In the genomic region with DNA sequence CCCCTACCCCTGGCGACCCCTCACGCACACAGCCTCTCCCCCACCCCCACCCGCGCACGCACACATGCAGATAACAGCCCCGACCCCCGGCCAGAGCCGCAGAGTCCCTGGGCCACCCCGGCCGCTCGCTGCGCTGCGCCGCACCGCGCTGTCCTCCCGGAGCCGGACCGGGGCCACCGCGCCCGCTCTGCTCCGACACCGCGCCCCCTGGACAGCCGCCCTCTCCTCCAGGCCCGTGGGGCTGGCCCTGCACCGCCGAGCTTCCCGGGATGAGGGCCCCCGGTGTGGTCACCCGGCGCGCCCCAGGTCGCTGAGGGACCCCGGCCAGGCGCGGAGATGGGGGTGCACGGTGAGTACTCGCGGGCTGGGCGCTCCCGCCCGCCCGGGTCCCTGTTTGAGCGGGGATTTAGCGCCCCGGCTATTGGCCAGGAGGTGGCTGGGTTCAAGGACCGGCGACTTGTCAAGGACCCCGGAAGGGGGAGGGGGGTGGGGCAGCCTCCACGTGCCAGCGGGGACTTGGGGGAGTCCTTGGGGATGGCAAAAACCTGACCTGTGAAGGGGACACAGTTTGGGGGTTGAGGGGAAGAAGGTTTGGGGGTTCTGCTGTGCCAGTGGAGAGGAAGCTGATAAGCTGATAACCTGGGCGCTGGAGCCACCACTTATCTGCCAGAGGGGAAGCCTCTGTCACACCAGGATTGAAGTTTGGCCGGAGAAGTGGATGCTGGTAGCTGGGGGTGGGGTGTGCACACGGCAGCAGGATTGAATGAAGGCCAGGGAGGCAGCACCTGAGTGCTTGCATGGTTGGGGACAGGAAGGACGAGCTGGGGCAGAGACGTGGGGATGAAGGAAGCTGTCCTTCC, we compare ENCODE assay signal across 16 cellular contexts. TPM values are rescaled to one million over a fixed set of nuclear protein-coding genes. Genes with fewer than 3 reads are reported as not detected.
A peak's percentile ranks its signal among the peaks of the same experiment; 100 is the strongest.
DNase-seq lines count a peak whose midpoint lies in the region; ATAC-seq, FAIRE-seq and TF ChIP-seq lines count a peak whose summit lies in the region.
"Had no signal": no experiment of that assay in that cellular context is flagged by ENCODE, and none has a peak within 500 bp of the region (broad histone marks: within the 10 kb centered on the region; RNA-seq: fewer than 3 reads in every experiment).

No MANE protein-coding gene starts in this region.

- no peaks in the 10 kb centered on the region for H3K79me2 ChIP-seq in ACC112 (ENCODE audit: control insufficient read depth, insufficient read depth, low read length, unreplicated experiment)
- peaks cover 9% of the 10 kb centered on the region for H3K79me2 ChIP-seq in HepG2 (ENCODE audit: insufficient read depth, low read length)

- H3K27me3 Mint-ChIP-seq in WTC11 (ENCODE audit: low read depth), result peaks cover 63% of the 10 kb centered on the region

- H2AFZ ChIP-seq in ACC112 (ENCODE audit: low read length, unreplicated experiment) (no peak overlapping the region), HepG2 (ENCODE audit: low read length) (no peak overlapping the region)

- H3K36me3 Mint-ChIP-seq in WTC11, result peaks cover 8% of the 10 kb centered on the region; the same call in 1 of the 2 replicates
- H3K36me3 Mint-ChIP-seq: stimulated activated effector memory CD8-positive, alpha-beta T cell treated with anti-CD3 and anti-CD28 coated beads, Interleukin-12 subunit alpha, Interleukin-12 subunit beta, amount 100 ng/mL, for 72 hours had no signal

- POLR2A ChIA-PET in WTC11 (lab: Charles Lee) (interaction anchor here (0.5 to 1.3 kb wide), 6 partner anchors 12 to 132 kb away, joined by 3 to 5 read pairs (median 4); a partner anchor contains a TSS), HepG2 (lab: Yijun Ruan, JAX) (interaction anchor here (0.6 to 5.9 kb wide), 3 partner anchors 14 to 587 kb away, joined by 3 to 59 read pairs (median 3); a partner anchor contains a TSS)

- TF ChIP-seq CTCF in WTC11 (IDR thresholded peaks at IDR 0.05) (no peak), HepG2 (CRISPR knock-in tag; IDR thresholded peaks at IDR 0.05) (no peak)

- H3K9me3 ChIP-seq in HepG2 (ENCODE audit: low read length), result no peaks in the 10 kb centered on the region
- H3K9me3 ChIP-seq: ascending aorta had no signal

- in situ Hi-C loops in HepG2 (cut with HindIII; ENCODE audit: extremely low pct_ligation_motif_present, low pct_unique_long_range_greater_than_20kb), result no loop called here

- peak in 1 of 2 experiments; percentile 36; a peak in 1 of 4 replicates for TF ChIP-seq EP300 in HepG2 (IDR thresholded peaks at IDR 0.05; ENCODE audit: low read depth in 2 of 2, low read length in 2 of 2)
- no peak for TF ChIP-seq EP300 in HepG2 (CRISPR knock-in tag; IDR thresholded peaks at IDR 0.05; ENCODE audit: borderline replicate concordance)

- H3K27me3 ChIP-seq in ACC112 (ENCODE audit: insufficient read depth, low read length), result peaks cover 29% of the 10 kb centered on the region
- no peaks in the 10 kb centered on the region; a peak in 1 of 5 replicates for H3K27me3 ChIP-seq in HepG2 (ENCODE audit: control insufficient read depth in 1 of 2, insufficient read depth in 2 of 2, low read length in 2 of 2)

- no peaks in the 10 kb centered on the region for H4K20me1 ChIP-seq in HepG2 (ENCODE audit: insufficient read depth, low read length)

- H3K4me3 Mint-ChIP-seq in WTC11, result peak overlapping the region; percentile 65
- H3K4me3 Mint-ChIP-seq: stimulated activated effector memory CD8-positive, alpha-beta T cell treated with anti-CD3 and anti-CD28 coated beads, Interleukin-12 subunit alpha, Interleukin-12 subunit beta, amount 100 ng/mL, for 72 hours had no signal

- H3K4me3 ChIP-seq in ACC112 (ENCODE audit: low read depth, low read length) (peak overlapping the region; percentile 60), HepG2 (replicated peaks in 1 of 3; ENCODE audit: insufficient read depth in 1 of 3, low read depth in 2 of 3, low read length in 3 of 3) (peak overlapping the region; percentile 79 to 84 (median 82))

- no TSS peak for BruUV-seq in HepG2 (replicated peaks; lab: Mats Ljungman, UMichigan)

- no peak for TF ChIP-seq RAD21 in HepG2 (CRISPR knock-in tag; IDR thresholded peaks at IDR 0.05)

- no peak overlapping the region for H3K27ac ChIP-seq in ACC112 (ENCODE audit: low read depth, low read length)
- H3K27ac ChIP-seq in HepG2 (ENCODE audit: extremely low read length, insufficient read depth, low read length), result peak overlapping the region; percentile 72
- H3K27ac ChIP-seq: ascending aorta, WERI-Rb-1 had no signal

- H3K4me1 Mint-ChIP-seq in WTC11, result peaks cover 7% of the 10 kb centered on the region
- H3K4me1 Mint-ChIP-seq: neural crest cell; stimulated activated effector memory CD8-positive, alpha-beta T cell treated with anti-CD3 and anti-CD28 coated beads, Interleukin-12 subunit alpha, Interleukin-12 subunit beta, amount 100 ng/mL, for 72 hours had no signal

- H3K4me2 ChIP-seq in HepG2 (ENCODE audit: low read depth, low read length), result peak overlapping the region; percentile 92

- no peaks in the 10 kb centered on the region for H3K36me3 ChIP-seq in ACC112 (ENCODE audit: insufficient read depth, low read length)
- no peaks in the 10 kb centered on the region for H3K36me3 ChIP-seq in HepG2 (replicated peaks in 1 of 2; ENCODE audit: control insufficient read depth in 1 of 2, insufficient read depth in 2 of 2, low read length in 2 of 2)
- H3K36me3 ChIP-seq: ascending aorta, WERI-Rb-1 had no signal

- TF ChIP-seq POLR2A in HepG2 (IDR thresholded peaks at IDR 0.05; ENCODE audit: insufficient read depth in 1 of 2, low read depth in 2 of 2, low read length in 2 of 2), result 0 out of 4 replicates have a peak, but pooled peaks of 1 of the 2 experiments have one; percentile 11

- CTCF ChIA-PET in WTC11 (lab: Charles Lee), result interaction anchor here (0.5 to 3.5 kb wide), 14 partner anchors 9 to 161 kb away, joined by 3 to 43 read pairs (median 4); a partner anchor contains a TSS
- CTCF ChIA-PET in HepG2 (lab: Yijun Ruan, JAX; ENCODE audit: low intra/inter-chr PET ratio, low total read pairs), result no interaction called here

- H3K4me1 ChIP-seq in ACC112 (ENCODE audit: control insufficient read depth, insufficient read depth, low read length, unreplicated experiment), result no peaks in the 10 kb centered on the region
- H3K4me1 ChIP-seq in HepG2 (ENCODE audit: insufficient read depth, low read length), result peaks cover 74% of the 10 kb centered on the region
- H3K4me1 ChIP-seq: ascending aorta had no signal

- H3K9ac ChIP-seq in HepG2 (ENCODE audit: insufficient read depth, low read depth, low read length), result peak overlapping the region; percentile 63

- FAIRE-seq in HepG2 (lab: Jason Lieb, UNC), result no peak
- FAIRE-seq: GM18507 had no signal

- intact Hi-C loops in HepG2 (cut with micrococcal nuclease; ENCODE audit: unreplicated experiment), result no loop called here

- H3K27ac Mint-ChIP-seq in WTC11, result no peak overlapping the region
- H3K27ac Mint-ChIP-seq: stimulated activated effector memory CD8-positive, alpha-beta T cell treated with anti-CD3 and anti-CD28 coated beads, Interleukin-12 subunit alpha, Interleukin-12 subunit beta, amount 100 ng/mL, for 72 hours had no signal

- peaks cover 16% of the 10 kb centered on the region for H3K9me3 Mint-ChIP-seq in WTC11
- H3K9me3 Mint-ChIP-seq: stimulated activated effector memory CD8-positive, alpha-beta T cell treated with anti-CD3 and anti-CD28 coated beads, Interleukin-12 subunit alpha, Interleukin-12 subunit beta, amount 100 ng/mL, for 72 hours had no signal

- WGBS in HepG2 (ENCODE audit: low lambda C conversion rate), result 1% methylated on average over 12 of the region's 58 CpGs

- DNase-seq in WTC11 (ENCODE audit: low spot score), result peak; percentile 23
- DNase-seq in HepG2 (ENCODE audit: low spot score), result peak; percentile 35
- DNase-seq: activated T-cell treated with anti-CD3 and anti-CD28 coated beads, Interleukin-2, amount 50 U/mL, for 1 hour; NCI-H1048; NCI-H524 treated with DMSO at 0.1 percent for 48 hours; SHP77; WERI-Rb-1 had no signal

- peak; percentile 33 for ATAC-seq in WTC11
- ATAC-seq in HepG2, result peak; percentile 79
- no peak for ATAC-seq in HG03045 (IDR thresholded peaks at IDR 0.05; ENCODE audit: unreplicated experiment)
- ATAC-seq in HG02759 (IDR thresholded peaks at IDR 0.05; ENCODE audit: unreplicated experiment), result no peak
- ATAC-seq in GM19351 (IDR thresholded peaks at IDR 0.05; ENCODE audit: unreplicated experiment), result no peak
- ATAC-seq: stimulated activated effector memory CD8-positive, alpha-beta T cell treated with anti-CD3 and anti-CD28 coated beads, Interleukin-12 subunit alpha, Interleukin-12 subunit beta, amount 100 ng/mL, for 72 hours had no signal

RNA-seq across cellular contexts. Expression of a gene that starts 0.6 kb away (rescaled TPM):
- 0.63 to 0.76 TPM (median 0.66 TPM) in 3 replicates for total RNA-seq in WTC11 (2021)
- total RNA-seq in HepG2 (2016; rRNA removed; fragmentation: Illumina TruSeq; extraction: Trizol), result 9.9 and 10.3 TPM in 2 replicates
- total RNA-seq in HepG2 (2016; cell fraction: cytosol; rRNA removed; fragmentation: Illumina TruSeq; extraction: Trizol; ENCODE audit: low read depth), result 10.8 and 15.4 TPM in 2 replicates
- 9.7 and 9.8 TPM in 2 replicates for total RNA-seq in HepG2 (2016; cell fraction: insoluble cytoplasmic fraction; rRNA removed; fragmentation: Illumina TruSeq; extraction: Trizol)
- 16.5 and 20.1 TPM in 2 replicates for total RNA-seq in HepG2 (2016; cell fraction: membrane; rRNA removed; fragmentation: Illumina TruSeq; extraction: Trizol)
- 5.3 and 6.7 TPM in 2 replicates for total RNA-seq in HepG2 (2016; cell fraction: nucleus; rRNA removed; fragmentation: Illumina TruSeq; extraction: Trizol)
- 25.7 and 26.2 TPM in 2 replicates for polyA plus RNA-seq in HepG2 (2011; rRNA removed)
- 19.8 and 27.3 TPM in 2 replicates for polyA plus RNA-seq in HepG2 (2011; cell fraction: cytosol; rRNA removed)
- 19.5 and 22.2 TPM in 2 replicates for polyA plus RNA-seq in HepG2 (2011; cell fraction: nucleus; rRNA removed)
- 8.8 and 13.8 TPM in 2 replicates for polyA plus RNA-seq in HepG2 (2012)
- polyA plus RNA-seq in HepG2 (2016; cell fraction: cytosol; fragmentation: Illumina TruSeq; extraction: Trizol; ENCODE audit: low read depth), result 12.3 and 15.4 TPM in 2 replicates
- 10.0 and 11.4 TPM in 2 replicates for polyA plus RNA-seq in HepG2 (2016; cell fraction: insoluble cytoplasmic fraction; fragmentation: Illumina TruSeq; extraction: Trizol; ENCODE audit: low read depth)
- 14.8 and 16.9 TPM in 2 replicates for polyA plus RNA-seq in HepG2 (2016; cell fraction: membrane; fragmentation: Illumina TruSeq; extraction: Trizol; ENCODE audit: low read depth)
- polyA plus RNA-seq in HepG2 (2016; cell fraction: nucleus; fragmentation: Illumina TruSeq; extraction: Trizol; ENCODE audit: insufficient read depth, low read depth), result 13.7 and 14.3 TPM in 2 replicates
- 17.8 TPM in 1 of 2 replicates, not detected in the other for polyA minus RNA-seq in HepG2 (2011; rRNA and poly(A)+ RNA removed; ENCODE audit: low replicate concordance)
- polyA minus RNA-seq in HepG2 (2011; cell fraction: cytosol; rRNA and poly(A)+ RNA removed), result 10.0 and 11.1 TPM in 2 replicates
- polyA minus RNA-seq in HepG2 (2011; cell fraction: nucleus; rRNA and poly(A)+ RNA removed), result 2.6 and 3.1 TPM in 2 replicates
- total RNA-seq: ascending aorta, Daoy had no signal

RNA-seq across cellular contexts. Expression of a gene that starts 12.5 kb away (rescaled TPM):
- 0.02 to 0.07 TPM (median 0.02 TPM) in 3 replicates for total RNA-seq in WTC11 (2021)
- total RNA-seq in HepG2 (2016; rRNA removed; fragmentation: Illumina TruSeq; extraction: Trizol), result 0.02 and 0.08 TPM in 2 replicates
- total RNA-seq in HepG2 (2016; cell fraction: cytosol; rRNA removed; fragmentation: Illumina TruSeq; extraction: Trizol; ENCODE audit: low read depth), result 0.09 and 0.10 TPM in 2 replicates
- 0.04 TPM in 2 replicates for total RNA-seq in HepG2 (2016; cell fraction: insoluble cytoplasmic fraction; rRNA removed; fragmentation: Illumina TruSeq; extraction: Trizol)
- total RNA-seq in HepG2 (2016; cell fraction: membrane; rRNA removed; fragmentation: Illumina TruSeq; extraction: Trizol), result 0.03 and 0.06 TPM in 2 replicates
- 0.06 TPM in 2 replicates for total RNA-seq in HepG2 (2016; cell fraction: nucleus; rRNA removed; fragmentation: Illumina TruSeq; extraction: Trizol)
- 0.09 and 0.14 TPM in 2 replicates for polyA plus RNA-seq in HepG2 (2011; rRNA removed)
- 0.07 and 0.08 TPM in 2 replicates for polyA plus RNA-seq in HepG2 (2011; cell fraction: cytosol; rRNA removed)
- 0.55 and 0.66 TPM in 2 replicates for polyA plus RNA-seq in HepG2 (2011; cell fraction: nucleus; rRNA removed)
- polyA plus RNA-seq in HepG2 (2012), result 0.13 and 0.23 TPM in 2 replicates
- 0.05 TPM in 2 replicates for polyA plus RNA-seq in HepG2 (2016; cell fraction: cytosol; fragmentation: Illumina TruSeq; extraction: Trizol; ENCODE audit: low read depth)
- 0.05 and 0.12 TPM in 2 replicates for polyA plus RNA-seq in HepG2 (2016; cell fraction: insoluble cytoplasmic fraction; fragmentation: Illumina TruSeq; extraction: Trizol; ENCODE audit: low read depth)
- polyA plus RNA-seq in HepG2 (2016; cell fraction: membrane; fragmentation: Illumina TruSeq; extraction: Trizol; ENCODE audit: low read depth), result 0.07 and 0.08 TPM in 2 replicates
- polyA plus RNA-seq in HepG2 (2016; cell fraction: nucleus; fragmentation: Illumina TruSeq; extraction: Trizol; ENCODE audit: insufficient read depth, low read depth), result 0.44 and 0.63 TPM in 2 replicates
- polyA minus RNA-seq in HepG2 (2011; rRNA and poly(A)+ RNA removed; ENCODE audit: low replicate concordance), result 0.48 TPM in 1 of 2 replicates, not detected in the other
- 0.10 and 0.18 TPM in 2 replicates for polyA minus RNA-seq in HepG2 (2011; cell fraction: cytosol; rRNA and poly(A)+ RNA removed)
- polyA minus RNA-seq in HepG2 (2011; cell fraction: nucleus; rRNA and poly(A)+ RNA removed), result 0.25 and 0.26 TPM in 2 replicates
- total RNA-seq: ascending aorta, Daoy, neural crest cell had no signal

RNA-seq across cellular contexts. Expression of a gene that starts 15.0 kb away (rescaled TPM):
- total RNA-seq in WTC11 (2021) (71.9 to 79.2 TPM (median 78.1 TPM) in 3 replicates), HepG2 (2016; rRNA removed; fragmentation: Illumina TruSeq; extraction: Trizol) (91.1 and 91.5 TPM in 2 replicates)
- 80.9 and 134 TPM in 2 replicates for total RNA-seq in HepG2 (2016; cell fraction: cytosol; rRNA removed; fragmentation: Illumina TruSeq; extraction: Trizol; ENCODE audit: low read depth)
- 88.0 and 96.3 TPM in 2 replicates for total RNA-seq in HepG2 (2016; cell fraction: insoluble cytoplasmic fraction; rRNA removed; fragmentation: Illumina TruSeq; extraction: Trizol)
- 82.0 and 130 TPM in 2 replicates for total RNA-seq in HepG2 (2016; cell fraction: membrane; rRNA removed; fragmentation: Illumina TruSeq; extraction: Trizol)
- 30.9 and 33.0 TPM in 2 replicates for total RNA-seq in HepG2 (2016; cell fraction: nucleus; rRNA removed; fragmentation: Illumina TruSeq; extraction: Trizol)
- 63.9 and 70.6 TPM in 2 replicates for polyA plus RNA-seq in HepG2 (2011; rRNA removed)
- polyA plus RNA-seq in HepG2 (2011; cell fraction: cytosol; rRNA removed), result 59.0 and 91.7 TPM in 2 replicates
- polyA plus RNA-seq in HepG2 (2011; cell fraction: nucleus; rRNA removed), result 30.7 and 33.6 TPM in 2 replicates
- 35.3 and 43.7 TPM in 2 replicates for polyA plus RNA-seq in HepG2 (2012)
- 72.9 and 135 TPM in 2 replicates for polyA plus RNA-seq in HepG2 (2016; cell fraction: cytosol; fragmentation: Illumina TruSeq; extraction: Trizol; ENCODE audit: low read depth)
- 95.2 and 106 TPM in 2 replicates for polyA plus RNA-seq in HepG2 (2016; cell fraction: insoluble cytoplasmic fraction; fragmentation: Illumina TruSeq; extraction: Trizol; ENCODE audit: low read depth)
- 75.0 and 120 TPM in 2 replicates for polyA plus RNA-seq in HepG2 (2016; cell fraction: membrane; fragmentation: Illumina TruSeq; extraction: Trizol; ENCODE audit: low read depth)
- 59.0 and 71.0 TPM in 2 replicates for polyA plus RNA-seq in HepG2 (2016; cell fraction: nucleus; fragmentation: Illumina TruSeq; extraction: Trizol; ENCODE audit: insufficient read depth, low read depth)
- polyA minus RNA-seq in HepG2 (2011; rRNA and poly(A)+ RNA removed; ENCODE audit: low replicate concordance), result 32.0 and 34.2 TPM in 2 replicates
- polyA minus RNA-seq in HepG2 (2011; cell fraction: cytosol; rRNA and poly(A)+ RNA removed), result 21.5 and 21.6 TPM in 2 replicates
- 4.5 and 5.0 TPM in 2 replicates for polyA minus RNA-seq in HepG2 (2011; cell fraction: nucleus; rRNA and poly(A)+ RNA removed)

RNA-seq across cellular contexts. Expression of a gene that starts 26.8 kb away (rescaled TPM):
- 116 to 130 TPM (median 123 TPM) in 3 replicates for total RNA-seq in WTC11 (2021)
- 6.4 and 16.1 TPM in 2 replicates for total RNA-seq in HepG2 (2016; rRNA removed; fragmentation: Illumina TruSeq; extraction: Trizol)
- total RNA-seq in HepG2 (2016; cell fraction: cytosol; rRNA removed; fragmentation: Illumina TruSeq; extraction: Trizol; ENCODE audit: low read depth), result 1.1 TPM in 2 replicates
- 5.2 and 15.6 TPM in 2 replicates for total RNA-seq in HepG2 (2016; cell fraction: insoluble cytoplasmic fraction; rRNA removed; fragmentation: Illumina TruSeq; extraction: Trizol)
- total RNA-seq in HepG2 (2016; cell fraction: membrane; rRNA removed; fragmentation: Illumina TruSeq; extraction: Trizol), result 2.5 and 3.1 TPM in 2 replicates
- 20.9 and 26.7 TPM in 2 replicates for total RNA-seq in HepG2 (2016; cell fraction: nucleus; rRNA removed; fragmentation: Illumina TruSeq; extraction: Trizol)
- polyA plus RNA-seq in HepG2 (2011; rRNA removed), result 7.6 and 10.2 TPM in 2 replicates
- 2.9 and 4.4 TPM in 2 replicates for polyA plus RNA-seq in HepG2 (2011; cell fraction: cytosol; rRNA removed)
- polyA plus RNA-seq in HepG2 (2011; cell fraction: nucleus; rRNA removed), result 109 and 136 TPM in 2 replicates
- polyA plus RNA-seq in HepG2 (2012), result 14.6 and 15.7 TPM in 2 replicates
- 0.49 and 0.50 TPM in 2 replicates for polyA plus RNA-seq in HepG2 (2016; cell fraction: cytosol; fragmentation: Illumina TruSeq; extraction: Trizol; ENCODE audit: low read depth)
- polyA plus RNA-seq in HepG2 (2016; cell fraction: insoluble cytoplasmic fraction; fragmentation: Illumina TruSeq; extraction: Trizol; ENCODE audit: low read depth), result 4.7 and 6.6 TPM in 2 replicates
- polyA plus RNA-seq in HepG2 (2016; cell fraction: membrane; fragmentation: Illumina TruSeq; extraction: Trizol; ENCODE audit: low read depth), result 1.2 and 1.8 TPM in 2 replicates
- 82.9 and 91.2 TPM in 2 replicates for polyA plus RNA-seq in HepG2 (2016; cell fraction: nucleus; fragmentation: Illumina TruSeq; extraction: Trizol; ENCODE audit: insufficient read depth, low read depth)
- 10.8 and 12.0 TPM in 2 replicates for polyA minus RNA-seq in HepG2 (2011; rRNA and poly(A)+ RNA removed; ENCODE audit: low replicate concordance)
- 5.3 and 5.8 TPM in 2 replicates for polyA minus RNA-seq in HepG2 (2011; cell fraction: cytosol; rRNA and poly(A)+ RNA removed)
- polyA minus RNA-seq in HepG2 (2011; cell fraction: nucleus; rRNA and poly(A)+ RNA removed), result 29.1 and 35.3 TPM in 2 replicates

RNA-seq across cellular contexts. Expression of a gene that starts 47.3 kb away (rescaled TPM):
- 182 to 194 TPM (median 184 TPM) in 3 replicates for total RNA-seq in WTC11 (2021)
- 48.3 and 64.3 TPM in 2 replicates for total RNA-seq in HepG2 (2016; rRNA removed; fragmentation: Illumina TruSeq; extraction: Trizol)
- total RNA-seq in HepG2 (2016; cell fraction: cytosol; rRNA removed; fragmentation: Illumina TruSeq; extraction: Trizol; ENCODE audit: low read depth), result 84.0 and 90.3 TPM in 2 replicates
- total RNA-seq in HepG2 (2016; cell fraction: insoluble cytoplasmic fraction; rRNA removed; fragmentation: Illumina TruSeq; extraction: Trizol), result 51.7 and 55.9 TPM in 2 replicates
- total RNA-seq in HepG2 (2016; cell fraction: membrane; rRNA removed; fragmentation: Illumina TruSeq; extraction: Trizol), result 95.7 and 129 TPM in 2 replicates
- total RNA-seq in HepG2 (2016; cell fraction: nucleus; rRNA removed; fragmentation: Illumina TruSeq; extraction: Trizol), result 30.4 and 32.6 TPM in 2 replicates
- polyA plus RNA-seq in HepG2 (2011; rRNA removed), result 67.1 and 82.0 TPM in 2 replicates
- 69.6 and 88.5 TPM in 2 replicates for polyA plus RNA-seq in HepG2 (2011; cell fraction: cytosol; rRNA removed)
- polyA plus RNA-seq in HepG2 (2011; cell fraction: nucleus; rRNA removed), result 82.9 and 91.9 TPM in 2 replicates
- 80.2 and 110 TPM in 2 replicates for polyA plus RNA-seq in HepG2 (2012)
- 141 and 174 TPM in 2 replicates for polyA plus RNA-seq in HepG2 (2016; cell fraction: cytosol; fragmentation: Illumina TruSeq; extraction: Trizol; ENCODE audit: low read depth)
- 105 and 126 TPM in 2 replicates for polyA plus RNA-seq in HepG2 (2016; cell fraction: insoluble cytoplasmic fraction; fragmentation: Illumina TruSeq; extraction: Trizol; ENCODE audit: low read depth)
- 137 and 159 TPM in 2 replicates for polyA plus RNA-seq in HepG2 (2016; cell fraction: membrane; fragmentation: Illumina TruSeq; extraction: Trizol; ENCODE audit: low read depth)
- polyA plus RNA-seq in HepG2 (2016; cell fraction: nucleus; fragmentation: Illumina TruSeq; extraction: Trizol; ENCODE audit: insufficient read depth, low read depth), result 84.9 and 92.0 TPM in 2 replicates
- polyA minus RNA-seq in HepG2 (2011; rRNA and poly(A)+ RNA removed; ENCODE audit: low replicate concordance), result 104 and 125 TPM in 2 replicates
- polyA minus RNA-seq in HepG2 (2011; cell fraction: cytosol; rRNA and poly(A)+ RNA removed), result 35.2 and 43.4 TPM in 2 replicates
- polyA minus RNA-seq in HepG2 (2011; cell fraction: nucleus; rRNA and poly(A)+ RNA removed), result 10.0 and 11.4 TPM in 2 replicates

Comparison
In these comparisons a context has a peak if more than half of its experiments do, and no peak if none do; other contexts are left out.
1. ATAC-seq: peak in WTC11 (single experiment) and HepG2 (single experiment); none in HG03045 (single experiment), HG02759 (single experiment) and GM19351 (single experiment).